Comparison of ENCODE assay signal across 19 cellular contexts in the genomic region with DNA sequence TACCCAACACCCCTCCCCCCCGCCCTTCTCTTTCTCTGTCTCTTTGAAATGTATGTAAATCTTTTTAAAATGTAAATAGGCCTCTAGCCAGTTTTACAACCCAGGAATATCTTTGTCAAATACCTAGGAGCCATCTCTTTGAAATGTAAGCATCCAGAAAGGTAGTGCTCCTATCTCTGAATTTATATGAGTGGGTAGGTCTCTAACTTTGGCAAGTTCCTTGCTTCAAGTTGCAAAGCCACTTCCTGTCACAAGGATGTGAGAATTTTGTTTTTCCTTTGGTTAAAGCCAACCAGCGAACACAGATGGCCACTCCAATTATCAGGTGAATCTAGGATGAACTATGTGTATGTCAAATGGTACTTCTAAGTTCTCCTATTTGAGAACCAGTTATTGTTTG. TPM values are rescaled to one million over a fixed set of nuclear protein-coding genes. Genes with fewer than 3 reads are reported as not detected.
"Had no signal": no experiment of that assay in that cellular context is flagged by ENCODE, and none has a peak within 500 bp of the region (broad histone marks: within the 10 kb centered on the region; RNA-seq: fewer than 3 reads in every experiment).

No MANE protein-coding gene starts in this region.

- H3K9me3 ChIP-seq: right atrium auricular region, tibial artery, vagina had no signal

- DNase-seq: activated CD4-positive, alpha-beta T cell treated with anti-CD3 and anti-CD28 coated beads, Interleukin-2, amount 50 U/mL, for 4 hours; activated CD4-positive, CD25-positive, alpha-beta regulatory T cell treated with anti-CD3 and anti-CD28 coated beads, Interleukin-2, amount 50 U/mL, for 72 hours; activated T-cell treated with anti-CD3 and anti-CD28 coated beads, Interleukin-2, amount 50 U/mL, for 1 hour; anterior cingulate cortex; cerebellar nuclear complex; effector memory CD8-positive, alpha-beta T cell; hypothalamus; naive thymus-derived CD8-positive, alpha-beta T cell; small intestine; tibial artery had no signal

- H3K4me1 ChIP-seq: right atrium auricular region, tibial artery, vagina had no signal

- H3K36me3 Mint-ChIP-seq: activated naive CD8-positive, alpha-beta T cell; naive thymus-derived CD8-positive, alpha-beta T cell had no signal

- H3K9me3 Mint-ChIP-seq: effector memory CD8-positive, alpha-beta T cell; naive thymus-derived CD8-positive, alpha-beta T cell had no signal

- H3K36me3 ChIP-seq: right atrium auricular region, tibial artery, vagina had no signal

- H3K27me3 Mint-ChIP-seq: activated naive CD8-positive, alpha-beta T cell; dendritic cell treated with granulocyte-macrophage colony-stimulating factor and Interleukin-4, amounts not matched to agents 40 ng/mL and 50 ng/mL, for 4 days had no signal

- FAIRE-seq: islet of Langerhans, small intestine had no signal

- H3K27ac Mint-ChIP-seq: activated naive CD8-positive, alpha-beta T cell; dendritic cell treated with granulocyte-macrophage colony-stimulating factor and Interleukin-4, amounts not matched to agents 40 ng/mL and 50 ng/mL, for 4 days; effector memory CD8-positive, alpha-beta T cell had no signal

- H3K27me3 ChIP-seq: right atrium auricular region, vagina had no signal

- H3K4me3 ChIP-seq: right atrium auricular region, tibial artery, vagina had no signal

- H3K4me3 Mint-ChIP-seq: activated naive CD8-positive, alpha-beta T cell; dendritic cell treated with granulocyte-macrophage colony-stimulating factor and Interleukin-4, amounts not matched to agents 40 ng/mL and 50 ng/mL, for 4 days; effector memory CD8-positive, alpha-beta T cell had no signal

- H3K27ac ChIP-seq: right atrium auricular region, tibial artery, vagina had no signal

- ATAC-seq: effector memory CD8-positive, alpha-beta T cell; naive thymus-derived CD8-positive, alpha-beta T cell had no signal

RNA-seq across cellular contexts. Expression of a gene that starts 6.2 kb away (rescaled TPM):
- total RNA-seq: epithelial cell of proximal tubule; lung microvascular endothelial cell; mononuclear cell; naive thymus-derived CD8-positive, alpha-beta T cell; posterior vena cava; right atrium auricular region; vagina had no signal
- polyA plus RNA-seq: naive thymus-derived CD8-positive, alpha-beta T cell had no signal

RNA-seq across cellular contexts. Expression of a gene that starts 24.3 kb away (rescaled TPM):
- total RNA-seq: epithelial cell of proximal tubule; lung microvascular endothelial cell; mononuclear cell; naive thymus-derived CD8-positive, alpha-beta T cell; posterior vena cava; right atrium auricular region; vagina had no signal
- polyA plus RNA-seq: naive thymus-derived CD8-positive, alpha-beta T cell; small intestine had no signal
